In the genomic region with DNA sequence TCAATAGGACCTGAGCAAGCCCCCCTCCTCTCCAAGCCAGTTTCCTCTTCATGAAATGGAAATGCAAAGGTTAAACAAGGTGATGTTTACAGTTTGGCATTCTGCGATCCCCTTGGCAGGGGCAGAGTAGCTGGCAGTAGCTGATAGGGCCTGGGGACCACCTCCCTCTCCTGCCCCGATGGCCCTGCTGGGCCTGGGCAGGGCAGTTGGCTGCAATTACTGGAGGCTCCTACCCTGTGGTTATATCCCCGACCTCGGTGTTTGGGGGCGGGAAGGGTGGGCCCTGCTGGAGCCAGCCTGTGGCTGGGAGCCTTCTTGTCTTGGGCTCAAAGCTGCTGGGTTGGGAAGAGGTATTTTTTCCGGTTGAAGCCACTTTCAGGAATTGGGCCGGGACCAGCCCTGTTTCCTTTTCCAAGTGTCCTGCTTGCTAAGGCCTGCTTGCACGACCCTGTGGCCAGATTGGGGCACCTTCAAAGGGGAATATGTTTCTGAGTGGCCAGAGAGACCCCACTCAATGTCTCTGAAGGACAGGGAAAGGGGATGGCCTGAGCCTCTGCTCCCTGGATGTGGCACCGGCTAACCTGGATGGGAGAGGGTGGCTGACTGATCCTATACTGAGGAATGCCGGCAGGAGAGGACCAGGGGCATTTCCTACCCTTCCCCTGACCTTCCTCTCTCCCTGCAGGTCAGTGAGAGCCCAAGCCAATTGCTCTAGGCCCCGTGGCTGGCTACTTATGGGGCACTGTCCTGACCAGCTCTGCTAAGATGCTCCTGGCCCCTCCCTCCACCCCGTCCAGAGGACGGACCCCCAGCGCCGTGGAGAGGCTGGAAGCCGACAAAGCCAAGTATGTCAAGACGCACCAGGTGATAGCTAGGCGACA, we compare ENCODE assay signal across 9 cellular contexts. TPM values are rescaled to one million over a fixed set of nuclear protein-coding genes. Genes with fewer than 3 reads are reported as not detected.
DNase-seq lines count a peak whose midpoint lies in the region; ATAC-seq and TF ChIP-seq lines count a peak whose summit lies in the region.
"Had no signal": no experiment of that assay in that cellular context is flagged by ENCODE, and none has a peak within 500 bp of the region (broad histone marks: within the 10 kb centered on the region; RNA-seq: fewer than 3 reads in every experiment).

No MANE protein-coding gene starts in this region.

- TF ChIP-seq POLR2A in suprapubic skin (IDR thresholded peaks at IDR 0.05): no peak

- H3K27ac ChIP-seq in duodenal mucosa (ENCODE audit: low read depth, low read length) (no peak overlapping the region), mesenchymal stem cell (ENCODE audit: low read length, poor library complexity, severe bottlenecking) (no peak overlapping the region), suprapubic skin (no peak overlapping the region)

- peak overlapping the region in 1 of 2 experiments; percentile 46 for H3K14ac ChIP-seq in mesenchymal stem cell (ENCODE audit: low read length in 2 of 2)

- H3K4ac ChIP-seq in mesenchymal stem cell (ENCODE audit: low read depth in 1 of 2, low read length in 2 of 2): peak overlapping the region in 1 of 2 experiments; percentile 46

- WGBS in mesenchymal stem cell: 44% methylated on average over 18 of the region's 18 CpGs
- 74% methylated on average over 10 of the region's 18 CpGs for WGBS in suprapubic skin

- H3K9me3 ChIP-seq in duodenal mucosa (ENCODE audit: control insufficient read depth in 1 of 2, low read length in 2 of 2): no peaks in the 10 kb centered on the region
- no peaks in the 10 kb centered on the region for H3K9me3 ChIP-seq in mesenchymal stem cell (ENCODE audit: control insufficient read depth, low read length)
- no peaks in the 10 kb centered on the region for H3K9me3 ChIP-seq in suprapubic skin

- peak overlapping the region; percentile 11 for H4K91ac ChIP-seq in mesenchymal stem cell (ENCODE audit: low read length)

- H3K4me3 ChIP-seq in duodenal mucosa (ENCODE audit: low read depth in 1 of 2, low read length in 2 of 2): peak overlapping the region; percentile 54 to 61
- H3K4me3 ChIP-seq in mesenchymal stem cell (ENCODE audit: insufficient read depth in 1 of 2, low read depth in 1 of 2, low read length in 2 of 2): peak overlapping the region; percentile 37 to 66
- peak overlapping the region; percentile 65 for H3K4me3 ChIP-seq in suprapubic skin

- H3K18ac ChIP-seq in mesenchymal stem cell (ENCODE audit: low read depth in 1 of 2, low read length in 2 of 2): peak overlapping the region; percentile 40 to 58

- H3K23ac ChIP-seq in mesenchymal stem cell (ENCODE audit: low read length in 2 of 2): peak overlapping the region in 1 of 2 experiments; percentile 54

- H2BK120ac ChIP-seq in mesenchymal stem cell (ENCODE audit: low read depth, low read length): no peak overlapping the region

- H3K9ac ChIP-seq in duodenal mucosa (ENCODE audit: low read depth in 1 of 2, low read length in 2 of 2) (no peak overlapping the region), mesenchymal stem cell (ENCODE audit: low read length) (peak overlapping the region; percentile 32)

- DNase-seq in NCI-H2227 (lab: John Stamatoyannopoulos, UW; ENCODE audit: unreplicated experiment): peak; percentile 38
- no peak for DNase-seq in mesenchymal stem cell
- no peak for DNase-seq in suprapubic skin (ENCODE audit: low spot score in 2 of 2)
- no peak for DNase-seq in NCI-H82 treated with DMSO at 0.1 percent for 48 hours (lab: John Stamatoyannopoulos, UW; ENCODE audit: unreplicated experiment)
- DNase-seq: NCI-H748 treated with DMSO at 0.1 percent for 48 hours had no signal

- no peak overlapping the region for H2BK5ac ChIP-seq in mesenchymal stem cell (ENCODE audit: low read depth, low read length, poor library complexity, severe bottlenecking)

- H2AK5ac ChIP-seq in mesenchymal stem cell (ENCODE audit: low read length, severe bottlenecking): no peak overlapping the region

- no peak for TF ChIP-seq EP300 in suprapubic skin (IDR thresholded peaks at IDR 0.05)

- TF ChIP-seq CTCF in suprapubic skin (IDR thresholded peaks at IDR 0.05): no peak

- peaks cover 24 to 42% of the 10 kb centered on the region in 2 donors for H3K27me3 ChIP-seq in duodenal mucosa (ENCODE audit: control insufficient read depth in 1 of 2, insufficient read depth in 2 of 2, low read length in 2 of 2)
- peaks cover 62 to 83% of the 10 kb centered on the region in 2 experiments for H3K27me3 ChIP-seq in mesenchymal stem cell (ENCODE audit: control insufficient read depth in 1 of 2, insufficient read depth in 1 of 2, low read length in 2 of 2)
- H3K27me3 ChIP-seq in suprapubic skin: peaks cover 36% of the 10 kb centered on the region

- H4K8ac ChIP-seq in mesenchymal stem cell (ENCODE audit: low read length): peak overlapping the region; percentile 81

- H2BK15ac ChIP-seq in mesenchymal stem cell (ENCODE audit: low read depth, poor library complexity, severe bottlenecking): no peak overlapping the region

- H3K79me1 ChIP-seq in mesenchymal stem cell (replicated peaks; ENCODE audit: low read length, poor library complexity, severe bottlenecking): no peaks in the 10 kb centered on the region

- no peak overlapping the region for H2BK12ac ChIP-seq in mesenchymal stem cell (ENCODE audit: low read length in 2 of 2)

- no peaks in the 10 kb centered on the region for H3K36me3 ChIP-seq in duodenal mucosa (ENCODE audit: control insufficient read depth in 1 of 2, insufficient read depth in 2 of 2, low read length in 2 of 2)
- H3K36me3 ChIP-seq in mesenchymal stem cell (ENCODE audit: control insufficient read depth in 1 of 2, insufficient read depth in 2 of 2, low read depth in 1 of 2, low read length in 2 of 2): no peaks in the 10 kb centered on the region
- no peaks in the 10 kb centered on the region for H3K36me3 ChIP-seq in suprapubic skin

- H2AFZ ChIP-seq in mesenchymal stem cell (ENCODE audit: low read depth, low read length): peak overlapping the region; percentile 43

- no peak for ATAC-seq in GM19351 (IDR thresholded peaks at IDR 0.05; ENCODE audit: unreplicated experiment)
- ATAC-seq in GM18520 (IDR thresholded peaks at IDR 0.05; ENCODE audit: unreplicated experiment): no peak

- H3K4me2 ChIP-seq in mesenchymal stem cell (ENCODE audit: low read length, poor library complexity, severe bottlenecking): peak overlapping the region; percentile 78

- peaks cover 12 to 14% of the 10 kb centered on the region in 2 donors for H3K4me1 ChIP-seq in duodenal mucosa (ENCODE audit: control insufficient read depth in 1 of 2, insufficient read depth in 2 of 2, low read length in 2 of 2)
- peaks cover 25% of the 10 kb centered on the region for H3K4me1 ChIP-seq in mesenchymal stem cell (ENCODE audit: control insufficient read depth, insufficient read depth, low read depth, low read length)
- H3K4me1 ChIP-seq in suprapubic skin: peaks cover 27% of the 10 kb centered on the region

RNA-seq across cellular contexts. Expression of gene FAM110D, which starts 1.9 kb away (rescaled TPM):
- 0.06 TPM for polyA plus RNA-seq in mesenchymal stem cell (2013, experiment 1 of 2)
- polyA plus RNA-seq in mesenchymal stem cell (2013, experiment 2 of 2): 0.05 TPM
- 1 to 10 TPM; 2.4 to 3.6 (median 2.7) TPM for total RNA-seq in suprapubic skin

RNA-seq across cellular contexts. Expression of gene C1orf232, which starts 8.0 kb away (rescaled TPM):
- not detected for polyA plus RNA-seq in mesenchymal stem cell (2013, experiment 1 of 2)
- polyA plus RNA-seq in mesenchymal stem cell (2013, experiment 2 of 2): not detected
- total RNA-seq in suprapubic skin: not detected
- total RNA-seq: lung microvascular endothelial cell had no signal

RNA-seq across cellular contexts. Expression of gene ZNF593, which starts 8.9 kb away (rescaled TPM):
- polyA plus RNA-seq in mesenchymal stem cell (2013, experiment 1 of 2): 34.0 TPM
- polyA plus RNA-seq in mesenchymal stem cell (2013, experiment 2 of 2): 34.0 TPM
- 10 to 100 TPM; 15.3 to 53.4 (median 28.3) TPM for total RNA-seq in suprapubic skin

RNA-seq across cellular contexts. Expression of gene ZNF593OS, which starts 10.9 kb away (rescaled TPM):
- not detected for polyA plus RNA-seq in mesenchymal stem cell (2013, experiment 1 of 2)
- polyA plus RNA-seq in mesenchymal stem cell (2013, experiment 2 of 2): not detected
- not detected for total RNA-seq in suprapubic skin
- total RNA-seq: lung microvascular endothelial cell had no signal

RNA-seq across cellular contexts. Expression of gene CNKSR1, which starts 16.5 kb away (rescaled TPM):
- 0.22 TPM for polyA plus RNA-seq in mesenchymal stem cell (2013, experiment 1 of 2)
- polyA plus RNA-seq in mesenchymal stem cell (2013, experiment 2 of 2): 0.14 TPM
- total RNA-seq in suprapubic skin: 10 to 100 TPM; 45.6 to 91.2 (median 53.7) TPM
- total RNA-seq: lung microvascular endothelial cell had no signal
